Comparison of ENCODE assay signal across 1 cellular context in the genomic region with DNA sequence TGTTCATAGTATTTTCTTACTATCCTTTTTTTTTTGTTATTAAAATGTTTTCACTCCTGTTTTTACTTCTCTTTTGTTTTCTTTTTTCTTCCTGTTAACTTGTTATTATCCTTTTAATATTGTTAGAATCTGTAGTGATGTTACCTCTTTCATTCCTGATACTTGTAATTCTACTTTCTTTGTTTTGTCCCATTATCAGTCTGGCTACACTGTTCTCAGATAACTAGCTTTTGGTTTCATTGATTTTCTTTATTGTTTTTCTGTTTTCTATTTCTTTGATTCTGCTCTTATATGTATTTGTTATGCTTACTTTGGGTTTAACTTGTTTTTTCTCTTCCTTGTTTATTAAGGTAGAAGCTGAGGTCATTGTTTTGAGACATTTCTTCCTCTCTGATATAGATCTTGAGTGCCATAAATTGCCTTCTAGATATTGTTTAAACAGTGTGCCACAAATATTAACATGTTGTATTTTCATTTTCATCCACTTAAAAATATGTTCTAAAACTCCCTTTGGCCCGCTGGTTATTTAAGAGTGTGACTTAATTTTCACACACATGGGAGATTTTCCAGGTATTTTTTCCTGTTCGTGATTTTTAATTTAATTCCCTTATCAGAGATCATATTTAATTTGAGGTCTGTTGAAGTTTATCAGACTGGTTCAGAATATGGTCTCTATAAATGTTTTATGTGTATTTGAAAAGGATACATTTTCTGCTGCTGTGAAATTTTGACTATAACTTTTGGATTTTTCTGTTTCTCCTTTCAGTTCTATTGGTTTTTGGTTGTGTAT.
A peak's percentile ranks its signal among the peaks of the same experiment; 100 is the strongest.
TF ChIP-seq lines count a peak whose summit lies in the region.

No MANE protein-coding gene starts in this region.

TF ChIP-seq in HEK293, 187 proteins besides CTCF, POLR2A, EP300 and RAD21 (continued from another document):
- no peak for TF ChIP-seq ZNF560 (tag by site-specific recombination; IDR thresholded peaks at IDR 0.05; ENCODE audit: borderline replicate concordance)
- TF ChIP-seq ZNF366 (tag by site-specific recombination; conservative IDR thresholded peaks at IDR 0.05): peak; percentile 74
- no peak for TF ChIP-seq MZF1 (tag by site-specific recombination; IDR thresholded peaks at IDR 0.05; ENCODE audit: borderline replicate concordance)
- TF ChIP-seq, protein P1, sequence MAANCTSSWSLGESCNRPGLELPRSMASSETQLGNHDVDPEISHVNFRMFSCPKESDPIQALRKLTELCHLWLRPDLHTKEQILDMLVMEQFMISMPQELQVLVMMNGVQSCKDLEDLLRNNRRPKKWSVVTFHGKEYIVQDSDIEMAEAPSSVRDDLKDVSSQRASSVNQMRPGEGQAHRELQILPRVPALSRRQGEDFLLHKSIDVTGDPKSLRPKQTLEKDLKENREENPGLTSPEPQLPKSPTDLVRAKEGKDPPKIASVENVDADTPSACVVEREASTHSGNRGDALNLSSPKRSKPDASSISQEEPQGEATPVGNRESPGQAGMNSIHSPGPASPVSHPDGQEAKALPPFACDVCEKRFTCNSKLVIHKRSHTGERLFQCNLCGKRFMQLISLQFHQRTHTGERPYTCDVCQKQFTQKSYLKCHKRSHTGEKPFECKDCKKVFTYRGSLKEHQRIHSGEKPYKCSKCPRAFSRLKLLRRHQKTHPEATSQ (tag by site-specific recombination; IDR thresholded peaks at IDR 0.05): no peak
- TF ChIP-seq HOXC10 (CRISPR knock-in tag; IDR thresholded peaks at IDR 0.05): no peak
- no peak for TF ChIP-seq SP3 (tag by site-specific recombination; IDR thresholded peaks at IDR 0.05)
- TF ChIP-seq, protein P2, sequence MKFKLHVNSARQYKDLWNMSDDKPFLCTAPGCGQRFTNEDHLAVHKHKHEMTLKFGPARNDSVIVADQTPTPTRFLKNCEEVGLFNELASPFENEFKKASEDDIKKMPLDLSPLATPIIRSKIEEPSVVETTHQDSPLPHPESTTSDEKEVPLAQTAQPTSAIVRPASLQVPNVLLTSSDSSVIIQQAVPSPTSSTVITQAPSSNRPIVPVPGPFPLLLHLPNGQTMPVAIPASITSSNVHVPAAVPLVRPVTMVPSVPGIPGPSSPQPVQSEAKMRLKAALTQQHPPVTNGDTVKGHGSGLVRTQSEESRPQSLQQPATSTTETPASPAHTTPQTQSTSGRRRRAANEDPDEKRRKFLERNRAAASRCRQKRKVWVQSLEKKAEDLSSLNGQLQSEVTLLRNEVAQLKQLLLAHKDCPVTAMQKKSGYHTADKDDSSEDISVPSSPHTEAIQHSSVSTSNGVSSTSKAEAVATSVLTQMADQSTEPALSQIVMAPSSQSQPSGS (tag by site-specific recombination; IDR thresholded peaks at IDR 0.05; ENCODE audit: low read depth): 0 out of 2 replicates have a peak, but pooled peaks have one; percentile 32
- TF ChIP-seq PRDM1 (tag by site-specific recombination; IDR thresholded peaks at IDR 0.05): peak; percentile 93
- TF ChIP-seq, protein P3, sequence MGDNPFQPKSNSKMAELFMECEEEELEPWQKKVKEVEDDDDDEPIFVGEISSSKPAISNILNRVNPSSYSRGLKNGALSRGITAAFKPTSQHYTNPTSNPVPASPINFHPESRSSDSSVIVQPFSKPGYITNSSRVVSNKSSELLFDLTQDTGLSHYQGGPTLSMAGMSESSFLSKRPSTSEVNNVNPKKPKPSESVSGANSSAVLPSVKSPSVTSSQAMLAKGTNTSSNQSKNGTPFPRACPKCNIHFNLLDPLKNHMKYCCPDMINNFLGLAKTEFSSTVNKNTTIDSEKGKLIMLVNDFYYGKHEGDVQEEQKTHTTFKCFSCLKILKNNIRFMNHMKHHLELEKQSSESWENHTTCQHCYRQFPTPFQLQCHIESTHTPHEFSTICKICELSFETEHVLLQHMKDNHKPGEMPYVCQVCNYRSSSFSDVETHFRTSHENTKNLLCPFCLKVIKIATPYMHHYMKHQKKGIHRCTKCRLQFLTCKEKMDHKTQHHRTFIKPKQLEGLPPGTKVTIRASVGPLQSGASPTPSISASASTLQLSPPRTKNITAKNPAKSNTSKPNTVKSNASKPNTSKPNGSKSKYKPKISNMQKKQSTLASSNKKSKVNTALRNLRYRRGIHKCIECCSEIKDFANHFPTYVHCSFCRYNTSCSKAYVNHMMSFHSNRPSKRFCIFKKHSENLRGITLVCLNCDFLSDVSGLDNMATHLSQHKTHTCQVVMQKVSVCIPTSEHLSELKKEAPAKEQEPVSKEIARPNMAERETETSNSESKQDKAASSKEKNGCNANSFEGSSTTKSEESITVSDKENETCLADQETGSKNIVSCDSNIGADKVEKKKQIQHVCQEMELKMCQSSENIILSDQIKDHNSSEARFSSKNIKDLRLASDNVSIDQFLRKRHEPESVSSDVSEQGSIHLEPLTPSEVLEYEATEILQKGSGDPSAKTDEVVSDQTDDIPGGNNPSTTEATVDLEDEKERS (tag by site-specific recombination; IDR thresholded peaks at IDR 0.05): no peak
- TF ChIP-seq RBAK (tag by site-specific recombination; IDR thresholded peaks at IDR 0.05): no peak
- no peak for TF ChIP-seq OSR2 (tag by site-specific recombination; IDR thresholded peaks at IDR 0.05)
- no peak for TF ChIP-seq ZFP69B (tag by site-specific recombination; IDR thresholded peaks at IDR 0.05)
